Comparison of ENCODE assay signal across 24 cellular contexts in the genomic region with DNA sequence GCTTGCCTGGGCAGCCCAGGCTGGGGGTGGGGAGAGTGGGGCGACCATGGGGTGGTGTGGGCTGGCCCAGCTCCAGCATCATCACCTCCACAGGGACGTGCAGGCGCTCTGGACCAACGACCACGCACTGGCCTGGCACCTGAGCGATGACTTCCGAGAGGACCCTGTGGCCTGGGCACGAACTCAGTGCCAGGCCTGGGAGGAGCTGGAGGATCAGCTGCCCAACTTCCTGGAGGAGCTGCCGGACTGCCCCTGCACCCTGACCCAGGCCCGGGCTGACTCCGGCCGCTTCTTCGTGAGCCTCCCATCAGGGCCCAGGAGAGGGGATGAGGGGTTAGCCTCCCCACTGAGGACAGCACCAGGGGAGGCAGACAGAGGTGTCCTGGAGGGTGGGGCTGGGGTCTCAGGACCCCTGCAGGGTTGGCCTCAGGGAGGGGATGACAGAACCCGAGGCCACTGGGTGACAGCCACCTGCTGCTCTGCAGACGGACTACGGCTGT. TPM values are rescaled to one million over a fixed set of nuclear protein-coding genes. Genes with fewer than 3 reads are reported as not detected.
A peak's percentile ranks its signal among the peaks of the same experiment; 100 is the strongest.
DNase-seq lines count a peak whose midpoint lies in the region; ATAC-seq, FAIRE-seq and TF ChIP-seq lines count a peak whose summit lies in the region.
"Had no signal": no experiment of that assay in that cellular context is flagged by ENCODE, and none has a peak within 500 bp of the region (broad histone marks: within the 10 kb centered on the region; RNA-seq: fewer than 3 reads in every experiment).

No MANE protein-coding gene starts in this region.

- TF ChIP-seq CTCF in heart left ventricle (IDR thresholded peaks at IDR 0.05) (no peak), H1 (IDR thresholded peaks at IDR 0.05; ENCODE audit: control extremely low read depth in 1 of 3, insufficient read depth in 1 of 3, low read depth in 1 of 3, low read length in 3 of 3) (no peak)

- FAIRE-seq in H1 (lab: Jason Lieb, UNC), result no peak
- FAIRE-seq: G401.6, RCC 7860 had no signal

- peaks cover 0 to 5% (median 0%) of the 10 kb centered on the region in 9 donors for H3K36me3 ChIP-seq in heart left ventricle
- H3K36me3 ChIP-seq in H7 (replicated peaks; ENCODE audit: control insufficient read depth, insufficient read depth, low read length), result no peaks in the 10 kb centered on the region
- H3K36me3 ChIP-seq in H1 (ENCODE audit: control insufficient read depth in 2 of 4, insufficient read depth in 4 of 4, low read length in 3 of 4), result no peaks in the 10 kb centered on the region

- H3K27me3 ChIP-seq in heart left ventricle (no peaks in the 10 kb centered on the region), H7 (ENCODE audit: control insufficient read depth, insufficient read depth, low read length) (no peaks in the 10 kb centered on the region), H1 (replicated peaks in 1 of 4; ENCODE audit: control insufficient read depth in 3 of 4, extremely low read depth in 1 of 4, insufficient read depth in 3 of 4, low read length in 3 of 4) (no peaks in the 10 kb centered on the region)

- no peak overlapping the region for H3K4me2 ChIP-seq in H1 (ENCODE audit: insufficient read depth in 1 of 2, low read depth in 2 of 2, low read length in 2 of 2)
- H3K4me2 ChIP-seq: GM23338 had no signal

- 88 to 95% (median 91%) methylated on average over 3 to 16 of the region's 16 CpGs for WGBS in heart left ventricle, 4 donors
- 92% methylated on average over 14 of the region's 16 CpGs; no CpG with 5 or more reads in 1 of the 2 experiments for WGBS in H1 (ENCODE audit: extremely low coverage in 1 of 2, insufficient coverage in 1 of 2, insufficient read length in 1 of 2, insufficient replicate concordance in 2 of 2, low coverage in 1 of 2, low lambda C conversion rate in 2 of 2, missing lambda C conversion rate in 1 of 2), 2 experiments

- H3K14ac ChIP-seq in H1 (ENCODE audit: insufficient read length), result no peak overlapping the region

- no peak overlapping the region for H2BK12ac ChIP-seq in H1 (ENCODE audit: low read depth, low read length)

- TF ChIP-seq EP300 in H1 (IDR thresholded peaks at IDR 0.05; ENCODE audit: borderline replicate concordance in 1 of 2, low read depth in 2 of 2, low read length in 2 of 2), result no peak

- peak overlapping the region; percentile 4; the same call in 1 of the 2 replicates for H4K8ac ChIP-seq in H1 (ENCODE audit: extremely low read depth, insufficient read depth, low read length)

- no peak overlapping the region for H4K91ac ChIP-seq in H1 (replicated peaks; ENCODE audit: insufficient read length, low read length)

- intact Hi-C loops in left ventricle myocardium superior (cut with micrococcal nuclease) (no loop called here), heart left ventricle (cut with DNase I) (loop anchor here in 6 of 10 donors (5.0 to 10.0 kb wide), 4 partner anchors 62 to 340 kb away; a partner anchor contains a TSS), posterior vena cava (cut with DNase I) (loop anchor here (5.0 to 10.0 kb wide), 2 partner anchors 62 to 200 kb away; a partner anchor contains a TSS)

- H3K9me3 ChIP-seq in heart left ventricle, result no peaks in the 10 kb centered on the region
- no peaks in the 10 kb centered on the region for H3K9me3 ChIP-seq in H1 (ENCODE audit: insufficient read depth in 2 of 2, low read depth in 1 of 2, low read length in 1 of 2)
- H3K9me3 ChIP-seq: Caco-2 had no signal

- no peak overlapping the region for H3K4me3 ChIP-seq in heart left ventricle
- no peak overlapping the region for H3K4me3 ChIP-seq in H7 (ENCODE audit: insufficient read depth, low read depth, low read length)
- no peak overlapping the region for H3K4me3 ChIP-seq in H1 (ENCODE audit: extremely low read depth in 1 of 4, insufficient read depth in 2 of 4, low read depth in 3 of 4, low read length in 4 of 4)
- H3K4me3 ChIP-seq: GM23338 had no signal

- H4K5ac ChIP-seq in H1 (ENCODE audit: insufficient read length, low read depth, low read length), result no peak overlapping the region

- H3K4me1 ChIP-seq in heart left ventricle (peaks cover 0 to 38% (median 23%) of the 10 kb centered on the region in 12 donors), H1 (replicated peaks in 1 of 4; ENCODE audit: control insufficient read depth in 3 of 4, insufficient read depth in 4 of 4, low read length in 3 of 4) (peaks cover 0 to 17% (median 10%) of the 10 kb centered on the region in 4 experiments; a peak in 6 of 7 replicates)

- no peak for ATAC-seq in left ventricle myocardium superior
- no peak for ATAC-seq in heart left ventricle
- no peak for ATAC-seq in GM21737 (IDR thresholded peaks at IDR 0.05; ENCODE audit: unreplicated experiment)
- no peak for ATAC-seq in HG03139 (IDR thresholded peaks at IDR 0.05; ENCODE audit: unreplicated experiment)
- ATAC-seq: CD8-positive, alpha-beta T cell; GM23338; HCT116 had no signal

- CTCF ChIA-PET in H1 (lab: Charles Lee; ENCODE audit: partially characterized antibody), result interaction anchor here (1.7 to 3.4 kb wide), 2 partner anchors 14 to 46 kb away, joined by 4 to 8 read pairs; no protein-coding TSS in a partner anchor

- no peak overlapping the region for H3K23ac ChIP-seq in H1 (ENCODE audit: insufficient read length)

- no peak overlapping the region for H3K4ac ChIP-seq in H1 (replicated peaks; ENCODE audit: insufficient read length, low read depth, low read length)

- TF ChIP-seq RAD21 in H1 (IDR thresholded peaks at IDR 0.05 in 1 of 2, conservative IDR thresholded peaks at IDR 0.05 in 1 of 2; ENCODE audit: low read depth in 2 of 2, low read length in 2 of 2), result no peak

- H2BK20ac ChIP-seq in H1 (ENCODE audit: low read length), result no peak overlapping the region

- POLR2A ChIA-PET in H1 (lab: Charles Lee; ENCODE audit: partially characterized antibody), result no interaction called here

- peak; percentile 26 for DNase-seq in left ventricle myocardium superior
- DNase-seq in heart left ventricle, result no peak
- peak; percentile 47 for DNase-seq in H7
- DNase-seq in H1 (ENCODE audit: low read depth in 1 of 2, low spot score in 2 of 2), result no peak
- peak; percentile 74 for DNase-seq in posterior vena cava (ENCODE audit: low spot score)
- DNase-seq in NCI-H226, result no peak
- DNase-seq: Caco-2; CD8-positive, alpha-beta T cell; Karpas-422; NCI-H1092 treated with DMSO at 0.1 percent for 48 hours; NCI-H1436; NCI-H187; NCI-H2107; NCI-H446; NCI-H524 treated with DMSO at 0.1 percent for 48 hours; NCI-H774 had no signal

- no peaks in the 10 kb centered on the region; the same call in 1 of the 2 replicates for H3K23me2 ChIP-seq in H1 (ENCODE audit: low read depth, low read length)

- no peak overlapping the region for H2BK15ac ChIP-seq in H1 (ENCODE audit: low read length)

- no peaks in the 10 kb centered on the region for H3K79me1 ChIP-seq in H1 (ENCODE audit: low read depth, low read length)

- no peak overlapping the region for H2AFZ ChIP-seq in H1 (ENCODE audit: low read length)
- H2AFZ ChIP-seq: GM23338 had no signal

- H2BK5ac ChIP-seq in H1 (ENCODE audit: low read depth, low read length), result no peak overlapping the region

- H2AK5ac ChIP-seq in H1 (ENCODE audit: low read depth, low read length), result no peak overlapping the region

- H3K79me2 ChIP-seq in H1 (ENCODE audit: control insufficient read depth in 1 of 2, insufficient read depth in 2 of 2, low read length in 2 of 2), result no peaks in the 10 kb centered on the region

- H3K27ac ChIP-seq in heart left ventricle, result no peak overlapping the region
- no peak overlapping the region for H3K27ac ChIP-seq in H1 (ENCODE audit: low read depth, low read length)
- H3K27ac ChIP-seq: C4-2B had no signal

- TF ChIP-seq POLR2A in heart left ventricle (IDR thresholded peaks at IDR 0.05) (no peak), H1 (IDR thresholded peaks at IDR 0.05; ENCODE audit: control extremely low read depth in 1 of 2, low read depth in 2 of 2, low read length in 2 of 2) (no peak)

- no peak overlapping the region for H3K18ac ChIP-seq in H1 (ENCODE audit: extremely low read depth, low read length)

- no peak overlapping the region for H3K56ac ChIP-seq in H1 (replicated peaks; ENCODE audit: insufficient read length, low read depth, low read length)

- no peak overlapping the region for H3K9ac ChIP-seq in H1 (replicated peaks in 1 of 4; ENCODE audit: extremely low read depth in 1 of 4, low read depth in 3 of 4, low read length in 3 of 4)

- H4K20me1 ChIP-seq in H1 (replicated peaks in 1 of 2; ENCODE audit: control insufficient read depth in 1 of 2, insufficient read depth in 2 of 2, low read length in 2 of 2), result no peaks in the 10 kb centered on the region

- H2BK120ac ChIP-seq in H1 (replicated peaks; ENCODE audit: low read depth, low read length), result no peak overlapping the region

TF ChIP-seq in H1, 55 proteins besides CTCF, POLR2A, EP300 and RAD21 (continues in another document):
- TF ChIP-seq FOSL1 (IDR thresholded peaks at IDR 0.05; ENCODE audit: insufficient read depth, low read depth, low read length), result no peak

RNA-seq across cellular contexts. Expression of a gene that starts 3.8 kb away (rescaled TPM):
- total RNA-seq in left ventricle myocardium superior (3.3 TPM), heart left ventricle (10 to 100 TPM in 1 of 9 donors, 1 to 10 TPM in 8; 1.5 to 12.6 (median 2.6) TPM), posterior vena cava (10 to 100 TPM; 11.9 to 29.5 TPM)
- polyA plus RNA-seq in heart left ventricle (1 to 10 TPM; 2.7 to 3.5 TPM), H1 (2011; rRNA removed) (4.8 and 5.5 TPM in 2 replicates)
- 0.83 and 1.3 TPM in 2 replicates for total RNA-seq in H7 (2014; rRNA removed; shearing (Covaris generic))
- total RNA-seq in H1 (2021; fragmentation: NEBNext Ultra II Directional; extraction: Animal tissue kit (Norgen Biotek cat#: 25700)), result 1.5 and 2.0 TPM in 2 replicates
- polyA plus RNA-seq in H1 (2011; cell fraction: cytosol; rRNA removed), result 1.8 TPM
- polyA plus RNA-seq in H1 (2011; cell fraction: nucleus; rRNA removed), result 7.8 TPM
- 1.5 to 3.7 TPM (median 2.7 TPM) in 4 replicates for polyA plus RNA-seq in H1 (2012, experiment 1 of 2)
- polyA plus RNA-seq in H1 (2012, experiment 2 of 2), result 1.7 TPM
- 4.0 TPM for polyA plus RNA-seq in H1 (2013, experiment 1 of 2)
- polyA plus RNA-seq in H1 (2013, experiment 2 of 2), result 3.1 TPM
- polyA minus RNA-seq in H1 (2011; rRNA and poly(A)+ RNA removed), result 1.9 and 2.0 TPM in 2 replicates
- polyA minus RNA-seq in H1 (2011; cell fraction: cytosol; rRNA and poly(A)+ RNA removed), result 1.4 TPM
- 2.1 TPM for polyA minus RNA-seq in H1 (2011; cell fraction: nucleus; rRNA and poly(A)+ RNA removed)

RNA-seq across cellular contexts. Expression of a gene that starts 59.8 kb away (rescaled TPM):
- 19.8 TPM for total RNA-seq in left ventricle myocardium superior
- total RNA-seq in heart left ventricle, result 10 to 100 TPM in 7 of 9 donors, 1 to 10 TPM in 2; 6.1 to 71.5 (median 15.5) TPM
- polyA plus RNA-seq in heart left ventricle, result 10 to 100 TPM; 30.9 to 41.6 TPM
- 0.63 TPM in 1 of 2 replicates, not detected in the other for total RNA-seq in H7 (2014; rRNA removed; shearing (Covaris generic))
- not detected in 2 replicates for total RNA-seq in H1 (2021; fragmentation: NEBNext Ultra II Directional; extraction: Animal tissue kit (Norgen Biotek cat#: 25700))
- 0.05 and 0.24 TPM in 2 replicates for polyA plus RNA-seq in H1 (2011; rRNA removed)
- polyA plus RNA-seq in H1 (2011; cell fraction: cytosol; rRNA removed), result not detected
- polyA plus RNA-seq in H1 (2011; cell fraction: nucleus; rRNA removed), result 0.16 TPM
- polyA plus RNA-seq in H1 (2012, experiment 1 of 2), result not detected in 4 replicates
- not detected for polyA plus RNA-seq in H1 (2012, experiment 2 of 2)
- not detected for polyA plus RNA-seq in H1 (2013, experiment 1 of 2)
- polyA plus RNA-seq in H1 (2013, experiment 2 of 2), result not detected
- polyA minus RNA-seq in H1 (2011; rRNA and poly(A)+ RNA removed), result not detected in 2 replicates
- polyA minus RNA-seq in H1 (2011; cell fraction: cytosol; rRNA and poly(A)+ RNA removed), result not detected
- 0.10 TPM for polyA minus RNA-seq in H1 (2011; cell fraction: nucleus; rRNA and poly(A)+ RNA removed)
- total RNA-seq in posterior vena cava, result 100 to 1,000 TPM in 1 of 2 donors, 10 to 100 TPM in 1; 65.8 to 123 TPM
- total RNA-seq: A673; CD8-positive, alpha-beta T cell; GM23338 had no signal
- polyA plus RNA-seq: GM23338 had no signal

Comparison
In these comparisons a context has a peak if more than half of its experiments do, and no peak if none do; other contexts are left out.
1. DNase-seq: peak in left ventricle myocardium superior (single experiment), H7 (single experiment) and posterior vena cava (single experiment); none in heart left ventricle (0 of 5), H1 (0 of 2) and NCI-H226 (single experiment).